Comparison of ENCODE assay signal across 8 cellular contexts in genomic region chr14:105481886-105482454, GRCh38. TPM values are rescaled to one million over a fixed set of nuclear protein-coding genes. Genes with fewer than 3 reads are reported as not detected.
A peak's percentile ranks its signal among the peaks of the same experiment; 100 is the strongest.
DNase-seq lines count a peak whose midpoint lies in the region; ATAC-seq and TF ChIP-seq lines count a peak whose summit lies in the region.

No MANE protein-coding gene starts in this region.

- DNase-seq in Caki2 (ENCODE audit: low read depth) (peak; percentile 91), GM23248 (peak; percentile 98), MM.1S (peak; percentile 84), SIG-M5 treated with dmso at 0.1 percent for 504 hours (lab: John Stamatoyannopoulos, UW; ENCODE audit: unreplicated experiment) (peak; percentile 93), foreskin keratinocyte (peak; percentile 88 to 94), non-pigmented ciliary epithelial cell (ENCODE audit: low read depth) (peak; percentile 89), stromal cell of bone marrow (ENCODE audit: low read depth) (peak; percentile 95)
- peak; percentile 59 to 90 (median 78) for DNase-seq in activated naive CD4-positive, alpha-beta T cell (lab: John Stamatoyannopoulos, UW)

- H4K20me1 ChIP-seq in GM23248 (ENCODE audit: insufficient read depth) = no peaks in the 10 kb centered on the region
- H4K20me1 ChIP-seq in MM.1S (ENCODE audit: insufficient read depth, low read length) = no peaks in the 10 kb centered on the region

- H3K9me3 ChIP-seq in GM23248 (ENCODE audit: low read depth) (no peaks in the 10 kb centered on the region), MM.1S (replicated peaks; ENCODE audit: insufficient read depth, low read length) (no peaks in the 10 kb centered on the region)

- H3K27ac ChIP-seq in GM23248 (peak overlapping the region; percentile 99), MM.1S (ENCODE audit: low read length) (peak overlapping the region; percentile 47; the same call in 1 of the 2 replicates), foreskin keratinocyte (peak overlapping the region; percentile 98)

- peak overlapping the region; percentile 73 for H3K4me2 ChIP-seq in GM23248 (ENCODE audit: unreplicated experiment)
- peak overlapping the region; percentile 55; the same call in 1 of the 2 replicates for H3K4me2 ChIP-seq in MM.1S (ENCODE audit: low read depth, low read length)

- H3K27me3 ChIP-seq in GM23248 (replicated peaks; ENCODE audit: insufficient read depth) (peaks cover 7% of the 10 kb centered on the region; the same call in 1 of the 2 replicates), MM.1S (replicated peaks; ENCODE audit: insufficient read depth, low read length) (peaks cover 33% of the 10 kb centered on the region), foreskin keratinocyte (peaks cover 49% of the 10 kb centered on the region)

- H3K79me2 ChIP-seq in GM23248 (ENCODE audit: insufficient read depth) (peaks cover 5% of the 10 kb centered on the region), MM.1S (ENCODE audit: low read length) (no peaks in the 10 kb centered on the region)

- in situ Hi-C loops in Caki2 (cut with HindIII; ENCODE audit: low pct_unique_long_range_greater_than_20kb, low sequenced_read_pairs) = no loop called here
- in situ Hi-C loops in GM23248 (cut with MboI) = no loop called here

- H3K4me1 ChIP-seq in GM23248 (ENCODE audit: insufficient read depth) = peaks cover 22% of the 10 kb centered on the region
- peaks cover 6% of the 10 kb centered on the region; the same call in 1 of the 2 replicates for H3K4me1 ChIP-seq in MM.1S (ENCODE audit: low read length)
- H3K4me1 ChIP-seq in foreskin keratinocyte = peaks cover 5% of the 10 kb centered on the region

- H3K4me3 ChIP-seq in GM23248 (peak overlapping the region; percentile 62), MM.1S (ENCODE audit: low read length) (no peak overlapping the region)

- no peaks in the 10 kb centered on the region for H3K9me2 ChIP-seq in GM23248 (ENCODE audit: insufficient read depth)
- no peaks in the 10 kb centered on the region for H3K9me2 ChIP-seq in MM.1S (replicated peaks; ENCODE audit: insufficient read depth, low read length)

- H2AFZ ChIP-seq in GM23248 (no peak overlapping the region), MM.1S (ENCODE audit: low read length) (no peak overlapping the region)

- 1 to 4% methylated on average over 9 to 16 of the region's 18 CpGs for WGBS in GM23248 (ENCODE audit: low coverage in 1 of 2, low lambda C conversion rate in 2 of 2, missing lambda C conversion rate in 2 of 2), 2 experiments

- TF ChIP-seq CTCF in MM.1S (IDR thresholded peaks at IDR 0.05; ENCODE audit: low read length) (no peak), foreskin keratinocyte (conservative IDR thresholded peaks at IDR 0.05) (peak; percentile 47)

- H3K36me3 ChIP-seq in GM23248 (ENCODE audit: low read depth) (no peaks in the 10 kb centered on the region), MM.1S (replicated peaks; ENCODE audit: insufficient read depth, low read length) (no peaks in the 10 kb centered on the region)

- peak overlapping the region; percentile 97 for H3K9ac ChIP-seq in GM23248
- H3K9ac ChIP-seq in MM.1S (ENCODE audit: low read length) = peak overlapping the region; percentile 98

- H3F3A ChIP-seq in GM23248 (ENCODE audit: insufficient read depth) = no peaks in the 10 kb centered on the region
- H3F3A ChIP-seq in MM.1S (ENCODE audit: insufficient read depth, low read length) = no peaks in the 10 kb centered on the region

- ATAC-seq in foreskin keratinocyte = peak; percentile 79

RNA-seq across cellular contexts. Expression of gene CRIP1, which starts 4.7 kb away (rescaled TPM):
- not detected in 2 replicates for total RNA-seq in Caki2 (2014; rRNA removed; shearing (Covaris generic); ENCODE audit: low replicate concordance)
- 1.8 and 12.3 TPM in 2 replicates for total RNA-seq in GM23248 (2014; rRNA removed; shearing (Covaris generic))
- 32.7 and 37.7 TPM in 2 replicates for polyA plus RNA-seq in GM23248 (2016; fragmentation: Nextera tagmentation; extraction: Ambion mirVana)
- 4.2 and 5.4 TPM in 2 replicates for total RNA-seq in foreskin keratinocyte
- polyA plus RNA-seq in foreskin keratinocyte = 9.7 and 16.0 TPM in 2 replicates

RNA-seq across cellular contexts. Expression of gene CRIP2, which starts 7.3 kb away (rescaled TPM):
- total RNA-seq in Caki2 (2014; rRNA removed; shearing (Covaris generic); ENCODE audit: low replicate concordance) = 181 and 245 TPM in 2 replicates
- 149 and 188 TPM in 2 replicates for total RNA-seq in GM23248 (2014; rRNA removed; shearing (Covaris generic))
- 317 and 319 TPM in 2 replicates for polyA plus RNA-seq in GM23248 (2016; fragmentation: Nextera tagmentation; extraction: Ambion mirVana)
- total RNA-seq in foreskin keratinocyte = 2.2 TPM in 2 replicates
- polyA plus RNA-seq in foreskin keratinocyte = 3.6 and 4.0 TPM in 2 replicates

RNA-seq across cellular contexts. Expression of gene TEDC1, which starts 9.1 kb away (rescaled TPM):
- total RNA-seq in Caki2 (2014; rRNA removed; shearing (Covaris generic); ENCODE audit: low replicate concordance) = 54.2 and 55.3 TPM in 2 replicates
- total RNA-seq in GM23248 (2014; rRNA removed; shearing (Covaris generic)) = 8.7 and 9.8 TPM in 2 replicates
- polyA plus RNA-seq in GM23248 (2016; fragmentation: Nextera tagmentation; extraction: Ambion mirVana) (4.0 and 6.4 TPM in 2 replicates), foreskin keratinocyte (37.7 and 41.6 TPM in 2 replicates)
- total RNA-seq in foreskin keratinocyte = 30.0 and 32.5 TPM in 2 replicates

RNA-seq across cellular contexts. Expression of gene TMEM121, which starts 44.4 kb away (rescaled TPM):
- total RNA-seq in Caki2 (2014; rRNA removed; shearing (Covaris generic); ENCODE audit: low replicate concordance) = 9.1 and 21.2 TPM in 2 replicates
- total RNA-seq in GM23248 (2014; rRNA removed; shearing (Covaris generic)) = 11.1 and 20.5 TPM in 2 replicates
- 4.1 and 5.8 TPM in 2 replicates for polyA plus RNA-seq in GM23248 (2016; fragmentation: Nextera tagmentation; extraction: Ambion mirVana)
- 0.53 and 1.3 TPM in 2 replicates for total RNA-seq in foreskin keratinocyte
- polyA plus RNA-seq in foreskin keratinocyte = 0.76 and 1.6 TPM in 2 replicates

Comparison
In these comparisons a context has a peak if more than half of its experiments do, and no peak if none do; other contexts are left out.
1. H3K27ac ChIP-seq: peak in every context shown above with its lines; median percentile 99 in GM23248; 98 in foreskin keratinocyte; 47 in MM.1S.
2. RNA of gene CRIP2, which starts 7.3 kb away (total RNA-seq): 149 to 188 TPM in GM23248 and 181 to 245 TPM in Caki2; 2.2 TPM in foreskin keratinocyte; every median in the first group is over 10 times any median in the second.
3. Peak in every context shown above with its lines, with median percentiles within 50 percentile points of each other: DNase-seq.